ENCODE assay signal across 8 cellular contexts in the genomic region with DNA sequence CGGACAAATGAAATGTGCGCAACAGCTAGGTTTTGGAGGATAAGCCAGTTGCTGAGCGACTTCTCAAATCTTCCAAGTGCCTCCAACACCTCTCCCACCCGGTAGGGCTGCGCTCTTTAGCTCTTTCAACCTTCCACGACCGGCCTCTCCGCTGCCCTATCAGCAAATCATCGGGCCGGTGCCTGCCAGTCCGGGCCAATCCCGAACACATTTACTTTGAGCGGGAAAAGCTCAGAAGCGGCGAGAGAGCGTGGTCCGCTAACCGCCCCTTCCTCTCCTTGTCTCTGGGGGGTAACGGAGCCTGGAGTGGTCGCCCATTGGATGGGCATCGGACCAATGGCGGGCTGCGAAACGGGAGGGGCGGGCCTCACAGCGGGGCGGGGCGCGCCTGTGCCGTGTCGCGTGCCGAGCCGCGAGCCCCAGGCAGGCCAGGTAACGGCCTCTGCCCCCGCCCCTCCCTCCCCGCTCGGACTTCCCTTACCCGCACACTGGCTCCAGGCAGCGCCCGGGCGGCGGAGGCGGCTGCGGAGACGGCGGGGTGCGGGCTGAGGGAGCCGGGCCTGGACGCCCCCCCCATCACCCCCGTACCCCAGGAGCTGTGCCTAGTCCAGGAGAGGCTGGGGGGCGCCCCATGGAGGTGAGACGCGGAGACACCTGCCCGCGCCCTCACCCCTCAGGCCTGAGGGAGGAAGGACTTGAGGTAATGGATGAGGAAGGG. TPM values are rescaled to one million over a fixed set of nuclear protein-coding genes. Genes with fewer than 3 reads are reported as not detected.
DNase-seq lines count a peak whose midpoint lies in the region; ATAC-seq and TF ChIP-seq lines count a peak whose summit lies in the region.

A gene (plus strand): TSS at position 486 of the 718 bp plus-strand sequence. CDS start 146 bp downstream, at position 632.

- no peak for TF ChIP-seq EP300 in Ishikawa (IDR thresholded peaks at IDR 0.05; ENCODE audit: borderline replicate concordance)

- peaks cover 6% of the 10 kb centered on the region for H3K27me3 ChIP-seq in CD8-positive, alpha-beta T cell (ENCODE audit: insufficient read depth, low read length)
- H3K27me3 ChIP-seq in vagina: peaks cover 13% of the 10 kb centered on the region

- CTCF ChIA-PET in CD8-positive, alpha-beta T cell (lab: Charles Lee): interaction anchor here (0.6 to 2.0 kb wide), 2 partner anchors 90 to 123 kb away, joined by 3 to 4 read pairs; no protein-coding TSS in a partner anchor

- H3K27me3 Mint-ChIP-seq in CD8-positive, alpha-beta T cell (ENCODE audit: low read depth): peaks cover 29% of the 10 kb centered on the region

- H3K9me3 Mint-ChIP-seq in CD8-positive, alpha-beta T cell: no peaks in the 10 kb centered on the region

- H3K27ac Mint-ChIP-seq in CD8-positive, alpha-beta T cell: peak within 1 kb of the TSS; percentile 10

- no peak for TF ChIP-seq POLR2A in vagina (IDR thresholded peaks at IDR 0.05)

- peaks cover 3% of the 10 kb centered on the region for H3K4me1 Mint-ChIP-seq in CD8-positive, alpha-beta T cell (ENCODE audit: low read depth)

- peak; percentile 73 for ATAC-seq in CD8-positive, alpha-beta T cell
- ATAC-seq in GM21529 (IDR thresholded peaks at IDR 0.05; ENCODE audit: unreplicated experiment): no peak

- no peak within 1 kb of the TSS for H3K27ac ChIP-seq in CD8-positive, alpha-beta T cell (ENCODE audit: low read depth, low read length)
- no peak within 1 kb of the TSS for H3K27ac ChIP-seq in vagina

- no peak for TF ChIP-seq CTCF in CD8-positive, alpha-beta T cell (IDR thresholded peaks at IDR 0.05)
- TF ChIP-seq CTCF in vagina (IDR thresholded peaks at IDR 0.05): no peak

- H3K4me3 ChIP-seq in CD8-positive, alpha-beta T cell (ENCODE audit: low read depth, low read length): no peak within 1 kb of the TSS
- H3K4me3 ChIP-seq in vagina: peak within 1 kb of the TSS in 1 of 2 donors; percentile 6

- DNase-seq in CD8-positive, alpha-beta T cell: peak in 6 of 7 experiments; percentile 3 to 51 (median 18)
- DNase-seq in activated CD4-positive, alpha-beta T cell treated with anti-CD3 and anti-CD28 coated beads, Interleukin-2, amount 50 U/mL, for 1 hour: peak; percentile 14
- DNase-seq in foreskin melanocyte (peak; percentile 29), NCI-H128 (lab: John Stamatoyannopoulos, UW; ENCODE audit: unreplicated experiment) (no peak), vagina (ENCODE audit: extremely low spot score in 2 of 2) (no peak)
- peak; percentile 7 to 43 for DNase-seq in stimulated activated CD4-positive, alpha-beta T cell treated with anti-CD3 and anti-CD28 coated beads, Interleukin-1b, Interleukin-23, amount 100 ng/mL, for 4 hours (ENCODE audit: low read depth in 2 of 2)

- no peak for TF ChIP-seq RAD21 in Ishikawa (IDR thresholded peaks at IDR 0.05; ENCODE audit: low read depth)

- no peaks in the 10 kb centered on the region for H3K36me3 Mint-ChIP-seq in CD8-positive, alpha-beta T cell

- no peaks in the 10 kb centered on the region for H3K4me1 ChIP-seq in CD8-positive, alpha-beta T cell (ENCODE audit: insufficient read depth, low read length)
- H3K4me1 ChIP-seq in vagina: peaks cover 4% of the 10 kb centered on the region

- POLR2A ChIA-PET in CD8-positive, alpha-beta T cell (lab: Charles Lee): no interaction called here

- H3K4me3 Mint-ChIP-seq in CD8-positive, alpha-beta T cell: peak within 1 kb of the TSS; percentile 75

- H3K9me3 ChIP-seq in CD8-positive, alpha-beta T cell (ENCODE audit: low read length): no peaks in the 10 kb centered on the region
- no peaks in the 10 kb centered on the region for H3K9me3 ChIP-seq in vagina

- no peaks in the 10 kb centered on the region for H3K36me3 ChIP-seq in CD8-positive, alpha-beta T cell (ENCODE audit: insufficient read depth, low read length)
- no peaks in the 10 kb centered on the region for H3K36me3 ChIP-seq in vagina

- intact Hi-C loops in CD8-positive, alpha-beta T cell (cut with DNase I, micrococcal nuclease): no loop called here
- intact Hi-C loops in vagina (cut with DNase I): no loop called here

TF ChIP-seq in Ishikawa, 13 proteins besides CTCF, POLR2A, EP300 and RAD21:
- TF ChIP-seq, protein P1, sequence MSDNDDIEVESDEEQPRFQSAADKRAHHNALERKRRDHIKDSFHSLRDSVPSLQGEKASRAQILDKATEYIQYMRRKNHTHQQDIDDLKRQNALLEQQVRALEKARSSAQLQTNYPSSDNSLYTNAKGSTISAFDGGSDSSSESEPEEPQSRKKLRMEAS (IDR thresholded peaks at IDR 0.05): peak; percentile 99
- TF ChIP-seq TEAD4 (IDR thresholded peaks at IDR 0.05) (peak; percentile 18; the same call in 1 of the 2 replicates), CEBPB (IDR thresholded peaks at IDR 0.05) (no peak), ZBTB7A (IDR thresholded peaks at IDR 0.05; ENCODE audit: low read depth) (peak; percentile 80; the same call in 1 of the 2 replicates), TCF12 (IDR thresholded peaks at IDR 0.05; ENCODE audit: low read depth) (peak; percentile 69)
- TF ChIP-seq, protein P2, sequence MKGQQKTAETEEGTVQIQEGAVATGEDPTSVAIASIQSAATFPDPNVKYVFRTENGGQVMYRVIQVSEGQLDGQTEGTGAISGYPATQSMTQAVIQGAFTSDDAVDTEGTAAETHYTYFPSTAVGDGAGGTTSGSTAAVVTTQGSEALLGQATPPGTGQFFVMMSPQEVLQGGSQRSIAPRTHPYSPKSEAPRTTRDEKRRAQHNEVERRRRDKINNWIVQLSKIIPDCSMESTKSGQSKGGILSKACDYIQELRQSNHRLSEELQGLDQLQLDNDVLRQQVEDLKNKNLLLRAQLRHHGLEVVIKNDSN (IDR thresholded peaks at IDR 0.05): 0 out of 2 replicates have a peak, but pooled peaks have one; percentile 21
TF ChIP-seq in Ishikawa: peak in this region for 5.

RNA-seq across cellular contexts. Expression of the gene that starts here (rescaled TPM):
- not detected for total RNA-seq in CD8-positive, alpha-beta T cell
- not detected for total RNA-seq in vagina

Comparison
In these comparisons a context has a peak if more than half of its experiments do, and no peak if none do; other contexts are left out.
1. Peak in DNase-seq and ATAC-seq in CD8-positive, alpha-beta T cell; RNA of the gene not detected or under 1 TPM.
2. DNase-seq: peak in activated CD4-positive, alpha-beta T cell treated with anti-CD3 and anti-CD28 coated beads, Interleukin-2, amount 50 U/mL, for 1 hour (single experiment), foreskin melanocyte (single experiment) and stimulated activated CD4-positive, alpha-beta T cell treated with anti-CD3 and anti-CD28 coated beads, Interleukin-1b, Interleukin-23, amount 100 ng/mL, for 4 hours (2 of 2); none in NCI-H128 (single experiment) and vagina (0 of 2).